ENCODE assay signal across 1 cellular context in genomic region chr2:55175254-55176093, GRCh38.
TF ChIP-seq lines count a peak whose summit lies in the region.

No MANE protein-coding gene starts in this region.

TF ChIP-seq in GM12878, 131 proteins besides CTCF, POLR2A, EP300 and RAD21:
- TF ChIP-seq FOXK2 (IDR thresholded peaks at IDR 0.05) (no peak), SMC3 (IDR thresholded peaks at IDR 0.05; ENCODE audit: borderline replicate concordance, low read length) (peak; percentile 67; the same call in 1 of the 2 replicates), ATF7 (IDR thresholded peaks at IDR 0.05; ENCODE audit: low read depth) (peak; percentile 66), CREB1 (IDR thresholded peaks at IDR 0.05; ENCODE audit: low read depth) (peak; percentile 76)
- TF ChIP-seq, protein P1, sequence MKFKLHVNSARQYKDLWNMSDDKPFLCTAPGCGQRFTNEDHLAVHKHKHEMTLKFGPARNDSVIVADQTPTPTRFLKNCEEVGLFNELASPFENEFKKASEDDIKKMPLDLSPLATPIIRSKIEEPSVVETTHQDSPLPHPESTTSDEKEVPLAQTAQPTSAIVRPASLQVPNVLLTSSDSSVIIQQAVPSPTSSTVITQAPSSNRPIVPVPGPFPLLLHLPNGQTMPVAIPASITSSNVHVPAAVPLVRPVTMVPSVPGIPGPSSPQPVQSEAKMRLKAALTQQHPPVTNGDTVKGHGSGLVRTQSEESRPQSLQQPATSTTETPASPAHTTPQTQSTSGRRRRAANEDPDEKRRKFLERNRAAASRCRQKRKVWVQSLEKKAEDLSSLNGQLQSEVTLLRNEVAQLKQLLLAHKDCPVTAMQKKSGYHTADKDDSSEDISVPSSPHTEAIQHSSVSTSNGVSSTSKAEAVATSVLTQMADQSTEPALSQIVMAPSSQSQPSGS (IDR thresholded peaks at IDR 0.05; ENCODE audit: low read length) = 0 out of 2 replicates have a peak, but pooled peaks have one; percentile 18
